1 cellular context compared by ENCODE assay signal in the genomic region with DNA sequence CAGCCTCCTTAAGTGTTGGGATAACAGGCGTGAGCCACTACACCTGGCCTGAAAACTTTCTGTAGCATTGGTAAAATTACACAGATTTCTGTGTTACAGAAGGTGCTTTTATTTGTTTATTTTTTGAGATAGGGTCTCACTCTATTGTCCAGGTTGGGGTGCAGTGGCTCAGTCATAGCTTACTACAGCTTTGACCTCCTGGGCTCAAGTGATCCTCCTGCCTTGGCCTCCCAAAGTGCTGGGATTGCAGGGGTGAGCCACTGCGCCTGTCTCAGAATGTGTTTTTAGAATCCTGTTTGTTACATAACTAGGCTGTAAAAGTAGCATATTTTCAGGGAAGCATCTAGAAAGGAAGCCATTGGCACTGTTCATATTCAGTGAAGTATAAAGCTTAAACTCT.
TF ChIP-seq lines count a peak whose summit lies in the region.

No MANE protein-coding gene starts in this region.

TF ChIP-seq in K562, 482 proteins besides CTCF, POLR2A, EP300 and RAD21:
- TF ChIP-seq HOMEZ (CRISPR knock-in tag; IDR thresholded peaks at IDR 0.05) (no peak), CREBBP (IDR thresholded peaks at IDR 0.05; ENCODE audit: low read depth, low read length) (no peak), SUPT5H (IDR thresholded peaks at IDR 0.05) (peak; percentile 27; the same call in 1 of the 2 replicates), ZSCAN29 (IDR thresholded peaks at IDR 0.05) (no peak), ZNF133 (CRISPR knock-in tag; IDR thresholded peaks at IDR 0.05) (no peak), ZNF121 (CRISPR knock-in tag; conservative IDR thresholded peaks at IDR 0.05) (peak; percentile 91), KLF10 (CRISPR knock-in tag; IDR thresholded peaks at IDR 0.05) (no peak), RBM22 (IDR thresholded peaks at IDR 0.05; ENCODE audit: low read depth, low read length, poor library complexity, severe bottlenecking) (no peak), CCNT2 (IDR thresholded peaks at IDR 0.05; ENCODE audit: borderline replicate concordance, extremely low read depth, insufficient read length, low read depth, low read length) (no peak), SIN3A (IDR thresholded peaks at IDR 0.05; ENCODE audit: borderline replicate concordance in 2 of 2, control insufficient read depth in 1 of 2, low read depth in 2 of 2, low read length in 2 of 2) (no peak), ZNF785 (CRISPR knock-in tag; IDR thresholded peaks at IDR 0.05) (no peak), KDM4B (IDR thresholded peaks at IDR 0.05; ENCODE audit: borderline replicate concordance in 2 of 2, low read depth in 1 of 2) (no peak), CBFA2T3 (IDR thresholded peaks at IDR 0.05) (no peak)
- TF ChIP-seq, protein P1, sequence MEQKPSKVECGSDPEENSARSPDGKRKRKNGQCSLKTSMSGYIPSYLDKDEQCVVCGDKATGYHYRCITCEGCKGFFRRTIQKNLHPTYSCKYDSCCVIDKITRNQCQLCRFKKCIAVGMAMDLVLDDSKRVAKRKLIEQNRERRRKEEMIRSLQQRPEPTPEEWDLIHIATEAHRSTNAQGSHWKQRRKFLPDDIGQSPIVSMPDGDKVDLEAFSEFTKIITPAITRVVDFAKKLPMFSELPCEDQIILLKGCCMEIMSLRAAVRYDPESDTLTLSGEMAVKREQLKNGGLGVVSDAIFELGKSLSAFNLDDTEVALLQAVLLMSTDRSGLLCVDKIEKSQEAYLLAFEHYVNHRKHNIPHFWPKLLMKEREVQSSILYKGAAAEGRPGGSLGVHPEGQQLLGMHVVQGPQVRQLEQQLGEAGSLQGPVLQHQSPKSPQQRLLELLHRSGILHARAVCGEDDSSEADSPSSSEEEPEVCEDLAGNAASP (IDR thresholded peaks at IDR 0.05), result no peak
